ENCODE assay signal across 1 cellular context in genomic region chr15:26298666-26299065, GRCh38.
TF ChIP-seq lines count a peak whose summit lies in the region.

No MANE protein-coding gene starts in this region.

TF ChIP-seq in GM23338, 12 proteins besides CTCF, POLR2A, EP300 and RAD21:
- no peak for TF ChIP-seq ZNF462 (CRISPR knock-in tag; IDR thresholded peaks at IDR 0.05)
- no peak for TF ChIP-seq EZH2 (IDR thresholded peaks at IDR 0.05; ENCODE audit: low read depth, unreplicated experiment)
- TF ChIP-seq, protein P1, sequence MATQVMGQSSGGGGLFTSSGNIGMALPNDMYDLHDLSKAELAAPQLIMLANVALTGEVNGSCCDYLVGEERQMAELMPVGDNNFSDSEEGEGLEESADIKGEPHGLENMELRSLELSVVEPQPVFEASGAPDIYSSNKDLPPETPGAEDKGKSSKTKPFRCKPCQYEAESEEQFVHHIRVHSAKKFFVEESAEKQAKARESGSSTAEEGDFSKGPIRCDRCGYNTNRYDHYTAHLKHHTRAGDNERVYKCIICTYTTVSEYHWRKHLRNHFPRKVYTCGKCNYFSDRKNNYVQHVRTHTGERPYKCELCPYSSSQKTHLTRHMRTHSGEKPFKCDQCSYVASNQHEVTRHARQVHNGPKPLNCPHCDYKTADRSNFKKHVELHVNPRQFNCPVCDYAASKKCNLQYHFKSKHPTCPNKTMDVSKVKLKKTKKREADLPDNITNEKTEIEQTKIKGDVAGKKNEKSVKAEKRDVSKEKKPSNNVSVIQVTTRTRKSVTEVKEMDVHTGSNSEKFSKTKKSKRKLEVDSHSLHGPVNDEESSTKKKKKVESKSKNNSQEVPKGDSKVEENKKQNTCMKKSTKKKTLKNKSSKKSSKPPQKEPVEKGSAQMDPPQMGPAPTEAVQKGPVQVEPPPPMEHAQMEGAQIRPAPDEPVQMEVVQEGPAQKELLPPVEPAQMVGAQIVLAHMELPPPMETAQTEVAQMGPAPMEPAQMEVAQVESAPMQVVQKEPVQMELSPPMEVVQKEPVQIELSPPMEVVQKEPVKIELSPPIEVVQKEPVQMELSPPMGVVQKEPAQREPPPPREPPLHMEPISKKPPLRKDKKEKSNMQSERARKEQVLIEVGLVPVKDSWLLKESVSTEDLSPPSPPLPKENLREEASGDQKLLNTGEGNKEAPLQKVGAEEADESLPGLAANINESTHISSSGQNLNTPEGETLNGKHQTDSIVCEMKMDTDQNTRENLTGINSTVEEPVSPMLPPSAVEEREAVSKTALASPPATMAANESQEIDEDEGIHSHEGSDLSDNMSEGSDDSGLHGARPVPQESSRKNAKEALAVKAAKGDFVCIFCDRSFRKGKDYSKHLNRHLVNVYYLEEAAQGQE (IDR thresholded peaks at IDR 0.05; ENCODE audit: unreplicated experiment) = no peak
- TF ChIP-seq CREB1 (CRISPR knock-in tag; IDR thresholded peaks at IDR 0.05; ENCODE audit: low read depth) = no peak
- no peak for TF ChIP-seq POLR2AphosphoS5 (IDR thresholded peaks at IDR 0.05; ENCODE audit: low read depth)
- TF ChIP-seq NANOG (IDR thresholded peaks at IDR 0.05; ENCODE audit: borderline replicate concordance) = no peak
- TF ChIP-seq STAT1 (IDR thresholded peaks at IDR 0.05; ENCODE audit: unreplicated experiment) = no peak
- no peak for TF ChIP-seq ETS1 (IDR thresholded peaks at IDR 0.05)
- no peak for TF ChIP-seq EZH2phosphoT487 (IDR thresholded peaks at IDR 0.05; ENCODE audit: unreplicated experiment)
- no peak for TF ChIP-seq ZNF331 (CRISPR knock-in tag; IDR thresholded peaks at IDR 0.05; ENCODE audit: low read depth)
- TF ChIP-seq ZNF114 (CRISPR knock-in tag; IDR thresholded peaks at IDR 0.05) = no peak
- no peak for TF ChIP-seq JUNB (IDR thresholded peaks at IDR 0.05; ENCODE audit: unreplicated experiment)
